Comparison of ENCODE assay signal across 8 cellular contexts in genomic region chr14:53217283-53217994, GRCh38.
DNase-seq lines count a peak whose midpoint lies in the region; ATAC-seq and TF ChIP-seq lines count a peak whose summit lies in the region.

No MANE protein-coding gene starts in this region.

- TF ChIP-seq CTCF in DOHH2 (IDR thresholded peaks at IDR 0.05; ENCODE audit: low read depth, low read length, poor library complexity, severe bottlenecking) (peak; percentile 57), Peyer's patch (IDR thresholded peaks at IDR 0.05) (peak; percentile 20 to 71 (median 57)), foreskin keratinocyte (conservative IDR thresholded peaks at IDR 0.05) (peak; percentile 67), omental fat pad (IDR thresholded peaks at IDR 0.05) (peak in 2 of 3 donors; percentile 28 to 50), thoracic aorta (IDR thresholded peaks at IDR 0.05) (peak; percentile 69)

- DNase-seq in HuH-7 (ENCODE audit: low spot score) (peak; percentile 63), Peyer's patch (peak; percentile 73 to 83 (median 82)), foreskin keratinocyte (peak; percentile 15 to 45), omental fat pad (ENCODE audit: low spot score) (no peak), thoracic aorta (ENCODE audit: low spot score) (peak; percentile 9)
- DNase-seq in activated T-helper 1 cell treated with anti-CD3 and anti-CD28 coated beads, Interleukin-2, amount 50 U/mL, for 16 hours (ENCODE audit: low read depth in 1 of 2, low spot score in 1 of 2) = peak; percentile 40 to 58

- peak; percentile 99 for ATAC-seq in GM21528 (IDR thresholded peaks at IDR 0.05; ENCODE audit: low FRiP score, unreplicated experiment)
- ATAC-seq in foreskin keratinocyte = peak; percentile 98
- ATAC-seq in omental fat pad (ENCODE audit: low FRiP score) = peak; percentile 92
- peak; percentile 77 for ATAC-seq in thoracic aorta (ENCODE audit: insufficient number of reproducible peaks, low FRiP score, low read depth)

- peak overlapping the region; percentile 97 for H3K4me2 ChIP-seq in DOHH2 (ENCODE audit: low read length)

- no peaks in the 10 kb centered on the region for H3K27me3 ChIP-seq in DOHH2 (ENCODE audit: control insufficient read depth, low read length)
- no peaks in the 10 kb centered on the region for H3K27me3 ChIP-seq in Peyer's patch
- H3K27me3 ChIP-seq in foreskin keratinocyte = no peaks in the 10 kb centered on the region
- no peaks in the 10 kb centered on the region for H3K27me3 ChIP-seq in thoracic aorta (replicated peaks; ENCODE audit: insufficient read depth)

- H3K36me3 ChIP-seq in DOHH2 (ENCODE audit: control insufficient read depth, low read length) = no peaks in the 10 kb centered on the region
- H3K36me3 ChIP-seq in Peyer's patch = no peaks in the 10 kb centered on the region
- no peaks in the 10 kb centered on the region for H3K36me3 ChIP-seq in thoracic aorta

- H3K4me1 ChIP-seq in DOHH2 (ENCODE audit: control insufficient read depth, low read length) (peaks cover 6% of the 10 kb centered on the region), Peyer's patch (peaks cover 0 to 5% (median 0%) of the 10 kb centered on the region in 4 donors), foreskin keratinocyte (no peaks in the 10 kb centered on the region), thoracic aorta (ENCODE audit: control insufficient read depth in 1 of 2, low read depth in 2 of 2) (peaks cover 3 to 7% of the 10 kb centered on the region in 2 donors)

- H4K20me1 ChIP-seq in DOHH2 (ENCODE audit: control insufficient read depth, insufficient read depth, low read depth, low read length) = no peaks in the 10 kb centered on the region

- no peak for TF ChIP-seq POLR2A in Peyer's patch (IDR thresholded peaks at IDR 0.05)

- H3K27ac ChIP-seq in DOHH2 (ENCODE audit: low read depth, low read length) (no peak overlapping the region), Peyer's patch (peak overlapping the region in 3 of 4 donors; percentile 16 to 73 (median 36)), foreskin keratinocyte (peak overlapping the region; percentile 29), thoracic aorta (peak overlapping the region in 1 of 2 donors; percentile 38)

- H3K9me3 ChIP-seq in DOHH2 (ENCODE audit: control insufficient read depth, insufficient read depth, low read length) (no peaks in the 10 kb centered on the region), Peyer's patch (no peaks in the 10 kb centered on the region), thoracic aorta (no peaks in the 10 kb centered on the region)

- H3F3A ChIP-seq in DOHH2 (ENCODE audit: control insufficient read depth, insufficient read depth) = no peaks in the 10 kb centered on the region

- H3K79me2 ChIP-seq in DOHH2 (ENCODE audit: control insufficient read depth, low read length) = no peaks in the 10 kb centered on the region

- peak overlapping the region; percentile 84 for H3K4me3 ChIP-seq in DOHH2 (ENCODE audit: low read length)
- H3K4me3 ChIP-seq in Peyer's patch = peak overlapping the region; percentile 60 to 67 (median 64)
- peak overlapping the region; percentile 84 for H3K4me3 ChIP-seq in thoracic aorta

- no peaks in the 10 kb centered on the region for H3K9me2 ChIP-seq in DOHH2 (replicated peaks; ENCODE audit: control insufficient read depth, low read length)
